Comparison of ENCODE assay signal across 1 cellular context in genomic region chr11:69576069-69576782, GRCh38.
TF ChIP-seq lines count a peak whose summit lies in the region.

No MANE protein-coding gene starts in this region.

TF ChIP-seq in K562, 482 proteins besides CTCF, POLR2A, EP300 and RAD21 (continues in another document):
- TF ChIP-seq PHB2 (IDR thresholded peaks at IDR 0.05; ENCODE audit: low read depth) = no peak
- no peak for TF ChIP-seq BCL6 (CRISPR knock-in tag; IDR thresholded peaks at IDR 0.05)
- TF ChIP-seq BHLHE40 (IDR thresholded peaks at IDR 0.05; ENCODE audit: low read length) = 0 out of 2 replicates have a peak, but pooled peaks have one; percentile 12
- TF ChIP-seq, protein P1, sequence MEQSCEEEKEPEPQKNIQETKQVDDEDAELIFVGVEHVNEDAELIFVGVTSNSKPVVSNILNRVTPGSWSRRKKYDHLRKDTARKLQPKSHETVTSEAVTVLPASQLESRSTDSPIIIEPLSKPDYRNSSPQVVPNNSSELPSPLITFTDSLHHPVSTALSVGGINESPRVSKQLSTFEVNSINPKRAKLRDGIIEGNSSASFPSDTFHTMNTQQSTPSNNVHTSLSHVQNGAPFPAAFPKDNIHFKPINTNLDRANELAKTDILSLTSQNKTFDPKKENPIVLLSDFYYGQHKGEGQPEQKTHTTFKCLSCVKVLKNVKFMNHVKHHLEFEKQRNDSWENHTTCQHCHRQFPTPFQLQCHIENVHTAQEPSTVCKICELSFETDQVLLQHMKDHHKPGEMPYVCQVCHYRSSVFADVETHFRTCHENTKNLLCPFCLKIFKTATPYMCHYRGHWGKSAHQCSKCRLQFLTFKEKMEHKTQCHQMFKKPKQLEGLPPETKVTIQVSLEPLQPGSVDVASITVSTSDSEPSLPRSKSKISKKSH (CRISPR knock-in tag; IDR thresholded peaks at IDR 0.05) = no peak
- TF ChIP-seq, protein P2, sequence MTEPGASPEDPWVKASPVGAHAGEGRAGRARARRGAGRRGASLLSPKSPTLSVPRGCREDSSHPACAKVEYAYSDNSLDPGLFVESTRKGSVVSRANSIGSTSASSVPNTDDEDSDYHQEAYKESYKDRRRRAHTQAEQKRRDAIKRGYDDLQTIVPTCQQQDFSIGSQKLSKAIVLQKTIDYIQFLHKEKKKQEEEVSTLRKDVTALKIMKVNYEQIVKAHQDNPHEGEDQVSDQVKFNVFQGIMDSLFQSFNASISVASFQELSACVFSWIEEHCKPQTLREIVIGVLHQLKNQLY (CRISPR knock-in tag; conservative IDR thresholded peaks at IDR 0.05) = no peak
- no peak for TF ChIP-seq DEAF1 (CRISPR knock-in tag; IDR thresholded peaks at IDR 0.05)
- TF ChIP-seq PHB (CRISPR knock-in tag; IDR thresholded peaks at IDR 0.05) = no peak
- no peak for TF ChIP-seq CEBPG (CRISPR knock-in tag; IDR thresholded peaks at IDR 0.05)
- no peak for TF ChIP-seq CEBPG (tag; conservative IDR thresholded peaks at IDR 0.05 in 1 of 2, IDR thresholded peaks at IDR 0.05 in 1 of 2)
- TF ChIP-seq CTBP1 (IDR thresholded peaks at IDR 0.05; ENCODE audit: borderline replicate concordance) = peak; percentile 75; the same call in 1 of the 2 replicates
- TF ChIP-seq CBFA2T3 (IDR thresholded peaks at IDR 0.05) = peak; percentile 53
- TF ChIP-seq TAF15 (IDR thresholded peaks at IDR 0.05; ENCODE audit: low read depth, low read length) = no peak
- no peak for TF ChIP-seq TFAM (CRISPR knock-in tag; conservative IDR thresholded peaks at IDR 0.05)
- TF ChIP-seq ZNF561 (CRISPR knock-in tag; conservative IDR thresholded peaks at IDR 0.05) = no peak
- no peak for TF ChIP-seq ZNF23 (CRISPR knock-in tag; IDR thresholded peaks at IDR 0.05)
- TF ChIP-seq GABPB2 (CRISPR knock-in tag; conservative IDR thresholded peaks at IDR 0.05) = no peak
- no peak for TF ChIP-seq NR3C1 (CRISPR knock-in tag; IDR thresholded peaks at IDR 0.05)
- TF ChIP-seq ZNF512 (tag; IDR thresholded peaks at IDR 0.05) = no peak
- no peak for TF ChIP-seq ETV5 (CRISPR knock-in tag; IDR thresholded peaks at IDR 0.05; ENCODE audit: low read depth)
- TF ChIP-seq, protein P3, sequence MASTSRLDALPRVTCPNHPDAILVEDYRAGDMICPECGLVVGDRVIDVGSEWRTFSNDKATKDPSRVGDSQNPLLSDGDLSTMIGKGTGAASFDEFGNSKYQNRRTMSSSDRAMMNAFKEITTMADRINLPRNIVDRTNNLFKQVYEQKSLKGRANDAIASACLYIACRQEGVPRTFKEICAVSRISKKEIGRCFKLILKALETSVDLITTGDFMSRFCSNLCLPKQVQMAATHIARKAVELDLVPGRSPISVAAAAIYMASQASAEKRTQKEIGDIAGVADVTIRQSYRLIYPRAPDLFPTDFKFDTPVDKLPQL (IDR thresholded peaks at IDR 0.05; ENCODE audit: extremely low read depth, insufficient read length) = no peak
- TF ChIP-seq, protein P4, sequence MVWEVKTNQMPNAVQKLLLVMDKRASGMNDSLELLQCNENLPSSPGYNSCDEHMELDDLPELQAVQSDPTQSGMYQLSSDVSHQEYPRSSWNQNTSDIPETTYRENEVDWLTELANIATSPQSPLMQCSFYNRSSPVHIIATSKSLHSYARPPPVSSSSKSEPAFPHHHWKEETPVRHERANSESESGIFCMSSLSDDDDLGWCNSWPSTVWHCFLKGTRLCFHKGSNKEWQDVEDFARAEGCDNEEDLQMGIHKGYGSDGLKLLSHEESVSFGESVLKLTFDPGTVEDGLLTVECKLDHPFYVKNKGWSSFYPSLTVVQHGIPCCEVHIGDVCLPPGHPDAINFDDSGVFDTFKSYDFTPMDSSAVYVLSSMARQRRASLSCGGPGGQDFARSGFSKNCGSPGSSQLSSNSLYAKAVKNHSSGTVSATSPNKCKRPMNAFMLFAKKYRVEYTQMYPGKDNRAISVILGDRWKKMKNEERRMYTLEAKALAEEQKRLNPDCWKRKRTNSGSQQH (CRISPR knock-in tag; IDR thresholded peaks at IDR 0.05) = no peak
- no peak for TF ChIP-seq KDM5B (IDR thresholded peaks at IDR 0.05; ENCODE audit: insufficient replicate concordance, low read depth, low read length)
- TF ChIP-seq GATA2 (CRISPR knock-in tag; IDR thresholded peaks at IDR 0.05) = peak; percentile 63
- peak; percentile 10; the same call in 1 of the 2 replicates for TF ChIP-seq SPI1 (IDR thresholded peaks at IDR 0.05; ENCODE audit: borderline replicate concordance, low read depth, low read length)
- 0 out of 2 replicates have a peak, but pooled peaks have one; percentile 13 for TF ChIP-seq TAL1 (IDR thresholded peaks at IDR 0.05)
- TF ChIP-seq MCM2 (IDR thresholded peaks at IDR 0.05; ENCODE audit: low read depth) = no peak
- TF ChIP-seq SRF (CRISPR knock-in tag; IDR thresholded peaks at IDR 0.05) = no peak
- peak; percentile 59 for TF ChIP-seq ARID1B (IDR thresholded peaks at IDR 0.05)
- no peak for TF ChIP-seq NCOA2 (IDR thresholded peaks at IDR 0.05; ENCODE audit: partially characterized antibody in 2 of 2)
- no peak for TF ChIP-seq NR2C1 (IDR thresholded peaks at IDR 0.05)
- no peak for TF ChIP-seq NR2C1 (tag; IDR thresholded peaks at IDR 0.05)
- TF ChIP-seq HES1 (IDR thresholded peaks at IDR 0.05; ENCODE audit: low read depth) = no peak
- no peak for TF ChIP-seq PRMT5 (CRISPR knock-in tag; IDR thresholded peaks at IDR 0.05)
- no peak for TF ChIP-seq ATF4 (CRISPR knock-in tag; IDR thresholded peaks at IDR 0.05)
- no peak for TF ChIP-seq ERF (CRISPR knock-in tag; IDR thresholded peaks at IDR 0.05)
- no peak for TF ChIP-seq MAFK (IDR thresholded peaks at IDR 0.05; ENCODE audit: low read length)
- TF ChIP-seq CAMTA2 (CRISPR knock-in tag; conservative IDR thresholded peaks at IDR 0.05) = no peak
- TF ChIP-seq ZNF717 (CRISPR knock-in tag; IDR thresholded peaks at IDR 0.05) = no peak
- no peak for TF ChIP-seq CBFB (CRISPR knock-in tag; IDR thresholded peaks at IDR 0.05)
- TF ChIP-seq PHTF2 (CRISPR knock-in tag; IDR thresholded peaks at IDR 0.05) = no peak
- TF ChIP-seq, protein P5, sequence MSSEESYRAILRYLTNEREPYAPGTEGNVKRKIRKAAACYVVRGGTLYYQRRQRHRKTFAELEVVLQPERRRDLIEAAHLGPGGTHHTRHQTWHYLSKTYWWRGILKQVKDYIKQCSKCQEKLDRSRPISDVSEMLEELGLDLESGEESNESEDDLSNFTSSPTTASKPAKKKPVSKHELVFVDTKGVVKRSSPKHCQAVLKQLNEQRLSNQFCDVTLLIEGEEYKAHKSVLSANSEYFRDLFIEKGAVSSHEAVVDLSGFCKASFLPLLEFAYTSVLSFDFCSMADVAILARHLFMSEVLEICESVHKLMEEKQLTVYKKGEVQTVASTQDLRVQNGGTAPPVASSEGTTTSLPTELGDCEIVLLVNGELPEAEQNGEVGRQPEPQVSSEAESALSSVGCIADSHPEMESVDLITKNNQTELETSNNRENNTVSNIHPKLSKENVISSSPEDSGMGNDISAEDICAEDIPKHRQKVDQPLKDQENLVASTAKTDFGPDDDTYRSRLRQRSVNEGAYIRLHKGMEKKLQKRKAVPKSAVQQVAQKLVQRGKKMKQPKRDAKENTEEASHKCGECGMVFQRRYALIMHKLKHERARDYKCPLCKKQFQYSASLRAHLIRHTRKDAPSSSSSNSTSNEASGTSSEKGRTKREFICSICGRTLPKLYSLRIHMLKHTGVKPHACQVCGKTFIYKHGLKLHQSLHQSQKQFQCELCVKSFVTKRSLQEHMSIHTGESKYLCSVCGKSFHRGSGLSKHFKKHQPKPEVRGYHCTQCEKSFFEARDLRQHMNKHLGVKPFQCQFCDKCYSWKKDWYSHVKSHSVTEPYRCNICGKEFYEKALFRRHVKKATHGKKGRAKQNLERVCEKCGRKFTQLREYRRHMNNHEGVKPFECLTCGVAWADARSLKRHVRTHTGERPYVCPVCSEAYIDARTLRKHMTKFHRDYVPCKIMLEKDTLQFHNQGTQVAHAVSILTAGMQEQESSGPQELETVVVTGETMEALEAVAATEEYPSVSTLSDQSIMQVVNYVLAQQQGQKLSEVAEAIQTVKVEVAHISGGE (CRISPR knock-in tag; IDR thresholded peaks at IDR 0.05) = no peak
- no peak for TF ChIP-seq CHAMP1 (IDR thresholded peaks at IDR 0.05)
- TF ChIP-seq MAFG (tag; conservative IDR thresholded peaks at IDR 0.05) = no peak
- no peak for TF ChIP-seq NONO (IDR thresholded peaks at IDR 0.05; ENCODE audit: low read depth in 2 of 2, low read length in 1 of 2)
- TF ChIP-seq TCF3 (CRISPR knock-in tag; IDR thresholded peaks at IDR 0.05) = peak; percentile 64
- no peak for TF ChIP-seq IRF1 (CRISPR knock-in tag; IDR thresholded peaks at IDR 0.05; ENCODE audit: borderline replicate concordance)
- TF ChIP-seq NFATC3 (IDR thresholded peaks at IDR 0.05) = no peak
- peak; percentile 79 for TF ChIP-seq VEZF1 (CRISPR knock-in tag; IDR thresholded peaks at IDR 0.05)
- no peak for TF ChIP-seq CHD2 (IDR thresholded peaks at IDR 0.05; ENCODE audit: low read depth, low read length)
- no peak for TF ChIP-seq ZNF77 (CRISPR knock-in tag; IDR thresholded peaks at IDR 0.05)
- no peak for TF ChIP-seq XRCC5 (IDR thresholded peaks at IDR 0.05; ENCODE audit: low read depth, low read length)
- peak; percentile 51 for TF ChIP-seq MAX (CRISPR knock-in tag; IDR thresholded peaks at IDR 0.05)
